ENCODE assay signal across 8 cellular contexts in genomic region chr3:177284383-177284881, GRCh38.
DNase-seq lines count a peak whose midpoint lies in the region; TF ChIP-seq lines count a peak whose summit lies in the region.

No MANE protein-coding gene starts in this region.

- H3K9me2 ChIP-seq in Loucy (replicated peaks; ENCODE audit: low read depth, low read length): no peaks in the 10 kb centered on the region

- no peaks in the 10 kb centered on the region for H3F3A ChIP-seq in Loucy (ENCODE audit: low read depth)

- H3K36me3 ChIP-seq in Loucy (ENCODE audit: insufficient read depth, low read length): no peaks in the 10 kb centered on the region

- peaks cover 26% of the 10 kb centered on the region for H3K4me1 Mint-ChIP-seq in T-helper 1 cell treated with Interleukin-12 subunit alpha and Interleukin-12 subunit beta and Interleukin-4 antibody, amounts not matched to agents 30 μg/mL and 1 μg/mL, for 36 hours (ENCODE audit: low read depth)

- POLR2A ChIA-PET in GM10248 (lab: Yijun Ruan, JAX): no interaction called here

- no peaks in the 10 kb centered on the region for H3K79me2 ChIP-seq in Loucy (ENCODE audit: insufficient read depth, low read length)

- no peak overlapping the region for H3K4me2 ChIP-seq in Loucy (ENCODE audit: low read depth, low read length, poor library complexity, severe bottlenecking)

- CTCF ChIA-PET in GM10248 (lab: Yijun Ruan, JAX): no interaction called here

- peak overlapping the region; percentile 53 for H2AFZ ChIP-seq in Loucy (ENCODE audit: low read length)

- intact Hi-C loops in dorsolateral prefrontal cortex (cut with DNase I): no loop called here

- DNase-seq in Ammon's horn (ENCODE audit: low spot score): peak; percentile 8
- DNase-seq in fibroblast of gingiva (ENCODE audit: low read depth): peak; percentile 77
- peak; percentile 38 for DNase-seq in renal cortical epithelial cell (ENCODE audit: low read depth)
- DNase-seq in dorsolateral prefrontal cortex: no peak
- DNase-seq in GM10248 (ENCODE audit: extremely low spot score): no peak
- DNase-seq in ACHN: no peak

- in situ Hi-C loops in ACHN (cut with HindIII; ENCODE audit: low pct_ligation_motif_present, low pct_unique_long_range_greater_than_20kb, low sequenced_read_pairs): no loop called here

- no peaks in the 10 kb centered on the region for H3K27me3 ChIP-seq in Loucy (ENCODE audit: insufficient read depth, low read length, poor library complexity, severe bottlenecking)
- no peaks in the 10 kb centered on the region for H3K27me3 ChIP-seq in dorsolateral prefrontal cortex

- H3K9me3 Mint-ChIP-seq in T-helper 1 cell treated with Interleukin-12 subunit alpha and Interleukin-12 subunit beta and Interleukin-4 antibody, amounts not matched to agents 30 μg/mL and 1 μg/mL, for 36 hours: peaks cover 5% of the 10 kb centered on the region

- peak overlapping the region; percentile 14 for H3K27ac Mint-ChIP-seq in T-helper 1 cell treated with Interleukin-12 subunit alpha and Interleukin-12 subunit beta and Interleukin-4 antibody, amounts not matched to agents 30 μg/mL and 1 μg/mL, for 36 hours

- no peaks in the 10 kb centered on the region for H3K9me3 ChIP-seq in Loucy (ENCODE audit: insufficient read depth, low read depth, low read length)

- H3K4me3 ChIP-seq in Loucy (ENCODE audit: low read length, poor library complexity, severe bottlenecking) (no peak overlapping the region), dorsolateral prefrontal cortex (no peak overlapping the region)

- H3K4me3 Mint-ChIP-seq in T-helper 1 cell treated with Interleukin-12 subunit alpha and Interleukin-12 subunit beta and Interleukin-4 antibody, amounts not matched to agents 30 μg/mL and 1 μg/mL, for 36 hours: no peak overlapping the region

- no peaks in the 10 kb centered on the region for H3K27me3 Mint-ChIP-seq in T-helper 1 cell treated with Interleukin-12 subunit alpha and Interleukin-12 subunit beta and Interleukin-4 antibody, amounts not matched to agents 30 μg/mL and 1 μg/mL, for 36 hours (ENCODE audit: low read depth)

- peaks cover under 1% of the 10 kb centered on the region for H3K36me3 Mint-ChIP-seq in T-helper 1 cell treated with Interleukin-12 subunit alpha and Interleukin-12 subunit beta and Interleukin-4 antibody, amounts not matched to agents 30 μg/mL and 1 μg/mL, for 36 hours (ENCODE audit: low read depth)

- H3K9ac ChIP-seq in Loucy (ENCODE audit: low read depth, low read length, poor library complexity, severe bottlenecking): no peak overlapping the region

- no peaks in the 10 kb centered on the region for H4K20me1 ChIP-seq in Loucy (ENCODE audit: insufficient read depth, low read length, poor library complexity, severe bottlenecking)

- TF ChIP-seq CTCF in Loucy (conservative IDR thresholded peaks at IDR 0.05; ENCODE audit: low read length) (peak; percentile 40), dorsolateral prefrontal cortex (IDR thresholded peaks at IDR 0.05 in 54 of 56, conservative IDR thresholded peaks at IDR 0.05 in 2 of 56; ENCODE audit: low read depth in 1 of 56, partially characterized antibody in 56 of 56) (peak in 2 of 56 donors; percentile 9 to 18), GM10248 (IDR thresholded peaks at IDR 0.05; ENCODE audit: control extremely low read depth, extremely low read depth, low read depth, missing control alignments) (no peak)

- H3K4me1 ChIP-seq in Loucy (ENCODE audit: insufficient read depth, low read length, poor library complexity, severe bottlenecking): peaks cover 35% of the 10 kb centered on the region

- H3K27ac ChIP-seq in dorsolateral prefrontal cortex: no peak overlapping the region

Comparison
In these comparisons a context has a peak if more than half of its experiments do, and no peak if none do; other contexts are left out.
1. DNase-seq: peak in Ammon's horn (single experiment), fibroblast of gingiva (single experiment) and renal cortical epithelial cell (single experiment); none in dorsolateral prefrontal cortex (0 of 10), GM10248 (single experiment) and ACHN (single experiment).